ENCODE assay signal across 8 cellular contexts in genomic region chr20:33947709-33948295, GRCh38. TPM values are rescaled to one million over a fixed set of nuclear protein-coding genes. Genes with fewer than 3 reads are reported as not detected.
DNase-seq lines count a peak whose midpoint lies in the region; ATAC-seq and TF ChIP-seq lines count a peak whose summit lies in the region.

No MANE protein-coding gene starts in this region.

- TF ChIP-seq CTCF in GM12873 (IDR thresholded peaks at IDR 0.05; ENCODE audit: insufficient read depth, low read depth, low read length, missing control alignments) = peak; percentile 81

- ATAC-seq in HG02981 (IDR thresholded peaks at IDR 0.05; ENCODE audit: unreplicated experiment) = no peak

- DNase-seq in A172 (ENCODE audit: low spot score) (peak; percentile 65), NCI-H69 (lab: John Stamatoyannopoulos, UW) (peak; percentile 82), foreskin melanocyte (peak; percentile 24), NCI-H2107 treated with DMSO at 0.1 percent for 48 hours (lab: John Stamatoyannopoulos, UW; ENCODE audit: unreplicated experiment) (no peak)
- peak; percentile 7 for DNase-seq in activated CD8-positive, alpha-beta memory T cell treated with anti-CD3 and anti-CD28 coated beads, Interleukin-2, amount 50 U/mL, for 24 hours (ENCODE audit: extremely low read depth)
- DNase-seq in stimulated activated CD4-positive, alpha-beta T cell treated with anti-CD3 and anti-CD28 coated beads, Interleukin-2, amount 100 ng/mL, for 48 hours = peak; percentile 54 to 62

RNA-seq across cellular contexts. Expression of gene RALY, which starts 45.9 kb away (rescaled TPM):
- 126 and 147 TPM in 2 replicates for total RNA-seq in A172 (2014; rRNA removed; shearing (Covaris generic))
